ENCODE assay signal across 16 cellular contexts in the genomic region with DNA sequence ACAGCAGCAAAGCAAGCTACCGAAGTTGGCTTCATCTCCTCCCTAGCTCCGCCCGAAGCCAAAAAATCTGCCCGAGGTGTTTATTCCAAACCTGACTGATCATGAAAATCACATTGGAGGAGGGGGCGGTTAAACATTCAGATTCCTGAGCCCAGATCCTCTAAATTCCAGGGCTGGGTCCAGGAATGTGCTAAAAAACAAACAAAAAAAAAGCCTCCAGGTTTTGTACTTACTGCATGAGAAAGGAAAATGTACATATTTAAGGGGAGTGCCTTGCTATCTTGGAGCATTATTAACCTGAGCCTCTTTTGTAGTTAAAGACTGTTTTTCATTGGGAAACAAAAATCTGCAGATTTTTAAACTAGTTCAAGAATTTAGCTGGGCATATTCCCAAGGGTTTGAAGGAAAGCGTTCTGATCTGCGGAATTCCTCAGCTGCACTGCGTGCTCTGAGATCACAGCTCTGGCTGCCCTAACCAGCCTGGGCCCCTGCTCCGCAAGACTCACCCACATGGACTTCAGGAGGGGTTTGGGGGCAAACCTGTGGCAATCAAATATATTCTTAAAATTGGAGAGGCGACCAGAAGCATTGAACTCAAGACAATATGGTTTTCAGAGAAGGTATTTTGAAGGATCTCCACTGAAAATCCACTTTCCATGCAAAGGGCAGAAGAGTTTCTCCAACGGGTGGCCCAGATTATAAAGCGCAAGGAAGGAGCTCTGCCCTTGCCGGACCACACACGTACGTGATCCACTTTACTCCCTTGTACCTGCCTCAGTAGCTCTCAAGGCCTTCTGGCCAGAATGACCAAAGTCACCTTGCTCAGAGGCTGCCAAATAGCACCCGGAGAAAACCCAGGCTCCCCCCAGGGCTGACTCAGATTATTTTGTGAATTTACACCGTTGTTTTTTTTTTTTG. TPM values are rescaled to one million over a fixed set of nuclear protein-coding genes. Genes with fewer than 3 reads are reported as not detected.
DNase-seq lines count a peak whose midpoint lies in the region; ATAC-seq and TF ChIP-seq lines count a peak whose summit lies in the region.
"Had no signal": no experiment of that assay in that cellular context is flagged by ENCODE, and none has a peak within 500 bp of the region (broad histone marks: within the 10 kb centered on the region; RNA-seq: fewer than 3 reads in every experiment).

No MANE protein-coding gene starts in this region.

- H3K9me3 Mint-ChIP-seq in GM23338, result peaks cover 19% of the 10 kb centered on the region
- H3K9me3 Mint-ChIP-seq in endothelial cell (ENCODE audit: unreplicated experiment), result no peaks in the 10 kb centered on the region

- H3K9me3 ChIP-seq in sigmoid colon, result peaks cover 0 to 6% (median 0%) of the 10 kb centered on the region in 4 donors

- DNase-seq in GM23338 (ENCODE audit: low spot score), result peak; percentile 86
- DNase-seq in amniotic epithelial cell (ENCODE audit: low read depth), result peak; percentile 69
- DNase-seq in iPS-NIHi7 (ENCODE audit: extremely low spot score), result peak; percentile 50
- DNase-seq in sigmoid colon, result no peak
- no peak for DNase-seq in G401 (ENCODE audit: low spot score)
- DNase-seq in NCI-H446 (lab: John Stamatoyannopoulos, UW), result no peak
- no peak for DNase-seq in T1000 (lab: John Stamatoyannopoulos, UW)
- no peak for DNase-seq in endothelial cell (ENCODE audit: low spot score)
- DNase-seq: activated CD8-positive, alpha-beta memory T cell treated with anti-CD3 and anti-CD28 coated beads for 24 hours; CD8-positive, alpha-beta T cell; cortex of kidney; HCEC 1CT; KG1; stimulated activated CD4-positive, alpha-beta T cell treated with anti-CD3 and anti-CD28 coated beads, Interleukin-4, amount 100 ng/mL, for 4 hours had no signal

- H3K27me3 Mint-ChIP-seq in GM23338 (ENCODE audit: insufficient read depth, low read depth, poor library complexity) (peaks cover 18% of the 10 kb centered on the region), endothelial cell (ENCODE audit: unreplicated experiment) (peaks cover 4% of the 10 kb centered on the region)
- H3K27me3 Mint-ChIP-seq: stimulated activated naive CD8-positive, alpha-beta T cell treated with anti-CD3 and anti-CD28 coated beads, Interleukin-15, Interleukin-2, amounts not matched to agents 100 ng/mL and 50 ng/mL, for 24 hours had no signal

- H3K4me1 ChIP-seq in GM23338 (ENCODE audit: insufficient read depth) (peaks cover 13% of the 10 kb centered on the region), sigmoid colon (peaks cover 0 to 30% (median 21%) of the 10 kb centered on the region in 4 donors)

- H3K27ac Mint-ChIP-seq in GM23338 (peak overlapping the region; percentile 64; the same call in 1 of the 2 replicates), endothelial cell (ENCODE audit: unreplicated experiment) (no peak overlapping the region)
- H3K27ac Mint-ChIP-seq: activated naive CD4-positive, alpha-beta T cell treated with anti-CD3 and anti-CD28 coated beads, Interleukin-2, amount 50 U/mL, for 72 hours; CD8-positive, alpha-beta T cell; stimulated activated naive CD8-positive, alpha-beta T cell treated with anti-CD3 and anti-CD28 coated beads, Interleukin-15, Interleukin-2, amounts not matched to agents 100 ng/mL and 50 ng/mL, for 24 hours had no signal

- no peak overlapping the region for H3K4me3 ChIP-seq in GM23338
- H3K4me3 ChIP-seq in sigmoid colon, result no peak overlapping the region

- 80 to 86% methylated on average over 17 of the region's 17 CpGs for WGBS in sigmoid colon, 2 donors

- H3K9me2 ChIP-seq in GM23338 (ENCODE audit: insufficient read depth), result no peaks in the 10 kb centered on the region

- TF ChIP-seq CTCF in GM23338 (conservative IDR thresholded peaks at IDR 0.05; ENCODE audit: low read depth in 2 of 2) (no peak), sigmoid colon (IDR thresholded peaks at IDR 0.05) (no peak), endothelial cell (IDR thresholded peaks at IDR 0.05; ENCODE audit: unreplicated experiment) (no peak)

- H3K4me1 Mint-ChIP-seq in GM23338, result peaks cover 25% of the 10 kb centered on the region
- H3K4me1 Mint-ChIP-seq in endothelial cell (ENCODE audit: unreplicated experiment), result no peaks in the 10 kb centered on the region

- TF ChIP-seq EP300 in sigmoid colon (IDR thresholded peaks at IDR 0.05), result no peak

- no peak overlapping the region for H3K4me3 Mint-ChIP-seq in GM23338
- no peak overlapping the region for H3K4me3 Mint-ChIP-seq in endothelial cell (ENCODE audit: unreplicated experiment)
- H3K4me3 Mint-ChIP-seq: CD8-positive, alpha-beta T cell; stimulated activated naive CD8-positive, alpha-beta T cell treated with anti-CD3 and anti-CD28 coated beads, Interleukin-15, Interleukin-2, amounts not matched to agents 100 ng/mL and 50 ng/mL, for 24 hours had no signal

- H3K4me2 ChIP-seq in GM23338, result peak overlapping the region; percentile 0

- peak; percentile 79 for ATAC-seq in GM23338
- ATAC-seq: activated naive CD4-positive, alpha-beta T cell treated with anti-CD3 and anti-CD28 coated beads, Interleukin-2, amount 50 U/mL, for 72 hours; CD8-positive, alpha-beta T cell had no signal

- H3K27me3 ChIP-seq in GM23338 (ENCODE audit: insufficient read depth) (no peaks in the 10 kb centered on the region), sigmoid colon (no peaks in the 10 kb centered on the region)

- H2AFZ ChIP-seq in GM23338, result peak overlapping the region; percentile 3; the same call in 1 of the 2 replicates

- TF ChIP-seq POLR2A in sigmoid colon (IDR thresholded peaks at IDR 0.05), result no peak

- intact Hi-C loops in sigmoid colon (cut with DNase I), result no loop called here

- H3F3A ChIP-seq in GM23338 (replicated peaks; ENCODE audit: low read depth), result no peaks in the 10 kb centered on the region

- no peaks in the 10 kb centered on the region for H4K20me1 ChIP-seq in GM23338 (replicated peaks; ENCODE audit: insufficient read depth)

- peaks cover under 1% of the 10 kb centered on the region; the same call in 1 of the 2 replicates for H3K36me3 ChIP-seq in GM23338 (ENCODE audit: insufficient read depth)
- no peaks in the 10 kb centered on the region for H3K36me3 ChIP-seq in sigmoid colon

- H3K36me3 Mint-ChIP-seq in GM23338 (ENCODE audit: low read depth) (peaks cover 7% of the 10 kb centered on the region), endothelial cell (ENCODE audit: low read depth, unreplicated experiment) (peaks cover 3% of the 10 kb centered on the region)
- H3K36me3 Mint-ChIP-seq: CD8-positive, alpha-beta T cell had no signal

- no peaks in the 10 kb centered on the region for H3K79me2 ChIP-seq in GM23338 (replicated peaks; ENCODE audit: insufficient read depth)

- H3K27ac ChIP-seq in GM23338 (ENCODE audit: low read depth), result peak overlapping the region; percentile 81
- peak overlapping the region in 3 of 4 donors; percentile 36 to 60 (median 54) for H3K27ac ChIP-seq in sigmoid colon

- in situ Hi-C loops in G401 (cut with HindIII; ENCODE audit: low sequenced_read_pairs), result no loop called here

TF ChIP-seq in GM23338, 12 proteins besides CTCF, POLR2A, EP300 and RAD21:
- TF ChIP-seq, protein P1, sequence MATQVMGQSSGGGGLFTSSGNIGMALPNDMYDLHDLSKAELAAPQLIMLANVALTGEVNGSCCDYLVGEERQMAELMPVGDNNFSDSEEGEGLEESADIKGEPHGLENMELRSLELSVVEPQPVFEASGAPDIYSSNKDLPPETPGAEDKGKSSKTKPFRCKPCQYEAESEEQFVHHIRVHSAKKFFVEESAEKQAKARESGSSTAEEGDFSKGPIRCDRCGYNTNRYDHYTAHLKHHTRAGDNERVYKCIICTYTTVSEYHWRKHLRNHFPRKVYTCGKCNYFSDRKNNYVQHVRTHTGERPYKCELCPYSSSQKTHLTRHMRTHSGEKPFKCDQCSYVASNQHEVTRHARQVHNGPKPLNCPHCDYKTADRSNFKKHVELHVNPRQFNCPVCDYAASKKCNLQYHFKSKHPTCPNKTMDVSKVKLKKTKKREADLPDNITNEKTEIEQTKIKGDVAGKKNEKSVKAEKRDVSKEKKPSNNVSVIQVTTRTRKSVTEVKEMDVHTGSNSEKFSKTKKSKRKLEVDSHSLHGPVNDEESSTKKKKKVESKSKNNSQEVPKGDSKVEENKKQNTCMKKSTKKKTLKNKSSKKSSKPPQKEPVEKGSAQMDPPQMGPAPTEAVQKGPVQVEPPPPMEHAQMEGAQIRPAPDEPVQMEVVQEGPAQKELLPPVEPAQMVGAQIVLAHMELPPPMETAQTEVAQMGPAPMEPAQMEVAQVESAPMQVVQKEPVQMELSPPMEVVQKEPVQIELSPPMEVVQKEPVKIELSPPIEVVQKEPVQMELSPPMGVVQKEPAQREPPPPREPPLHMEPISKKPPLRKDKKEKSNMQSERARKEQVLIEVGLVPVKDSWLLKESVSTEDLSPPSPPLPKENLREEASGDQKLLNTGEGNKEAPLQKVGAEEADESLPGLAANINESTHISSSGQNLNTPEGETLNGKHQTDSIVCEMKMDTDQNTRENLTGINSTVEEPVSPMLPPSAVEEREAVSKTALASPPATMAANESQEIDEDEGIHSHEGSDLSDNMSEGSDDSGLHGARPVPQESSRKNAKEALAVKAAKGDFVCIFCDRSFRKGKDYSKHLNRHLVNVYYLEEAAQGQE (IDR thresholded peaks at IDR 0.05; ENCODE audit: unreplicated experiment), result no peak
- TF ChIP-seq JUNB (IDR thresholded peaks at IDR 0.05; ENCODE audit: unreplicated experiment), result no peak
- no peak for TF ChIP-seq EZH2phosphoT487 (IDR thresholded peaks at IDR 0.05; ENCODE audit: unreplicated experiment)
- no peak for TF ChIP-seq NANOG (IDR thresholded peaks at IDR 0.05; ENCODE audit: borderline replicate concordance)
- TF ChIP-seq ZNF114 (CRISPR knock-in tag; IDR thresholded peaks at IDR 0.05), result no peak
- no peak for TF ChIP-seq STAT1 (IDR thresholded peaks at IDR 0.05; ENCODE audit: unreplicated experiment)

RNA-seq across cellular contexts. Expression of a gene that starts 10.0 kb away (rescaled TPM):
- total RNA-seq in GM23338 (2014; rRNA removed; shearing (Covaris generic)), result 20.6 and 28.7 TPM in 2 replicates
- polyA plus RNA-seq in GM23338 (2016; fragmentation: Nextera tagmentation; extraction: Ambion mirVana) (6.2 TPM in 2 replicates), sigmoid colon (10 to 100 TPM; 17.4 to 29.6 (median 28.8) TPM)
- total RNA-seq in sigmoid colon (10 to 100 TPM; 17.8 to 43.8 (median 28.2) TPM), endothelial cell (ENCODE audit: unreplicated experiment) (7.5 TPM)
- total RNA-seq in G401 (2014; rRNA removed; shearing (Covaris generic)), result 35.4 and 37.3 TPM in 2 replicates

Comparison
In these comparisons a context has a peak if more than half of its experiments do, and no peak if none do; other contexts are left out.
1. DNase-seq: peak in GM23338 (single experiment), amniotic epithelial cell (single experiment) and iPS-NIHi7 (single experiment); none in sigmoid colon (single experiment), G401 (single experiment), NCI-H446 (0 of 2), T1000 (single experiment) and endothelial cell (single experiment).